In genomic region chr5:139406960-139407359, GRCh38 we compare ENCODE assay signal across 24 cellular contexts. TPM values are rescaled to one million over a fixed set of nuclear protein-coding genes. Genes with fewer than 3 reads are reported as not detected.
"Had no signal": no experiment of that assay in that cellular context is flagged by ENCODE, and none has a peak within 500 bp of the region (broad histone marks: within the 10 kb centered on the region; RNA-seq: fewer than 3 reads in every experiment).

No MANE protein-coding gene starts in this region.

- H2AFZ ChIP-seq: neural progenitor cell had no signal

- H3K4me2 ChIP-seq: neural progenitor cell had no signal

- H3K9ac ChIP-seq: neural progenitor cell had no signal

- H3K9me3 ChIP-seq: lower lobe of right lung, psoas muscle, stomach had no signal

- ATAC-seq: activated CD8-positive, alpha-beta memory T cell treated with anti-CD3 and anti-CD28 coated beads, Interleukin-2, amount 10 ng/mL, durations not matched to agents 7 days and 5 days; activated naive CD8-positive, alpha-beta T cell treated with anti-CD3 and anti-CD28 coated beads, Interleukin-2, amount 50 U/mL, for 24 hours; lower lobe of right lung; psoas muscle had no signal

- H3K27ac ChIP-seq: epithelial cell of prostate, lower lobe of right lung, neural progenitor cell, psoas muscle, stomach, WERI-Rb-1 had no signal

- H3K27ac Mint-ChIP-seq: activated CD4-positive, alpha-beta memory T cell treated with anti-CD3 and anti-CD28 coated beads, Interleukin-2, amount 10 ng/mL, durations not matched to agents 7 days and 5 days; activated naive CD8-positive, alpha-beta T cell treated with anti-CD3 and anti-CD28 coated beads, Interleukin-2, amount 50 U/mL, for 24 hours; endodermal cell; mesothelial cell of epicardium; neural progenitor cell had no signal

- DNase-seq: activated CD4-positive, alpha-beta memory T cell treated with anti-CD3 and anti-CD28 coated beads, Interleukin-2, amount 10 ng/mL, durations not matched to agents 7 days and 5 days; activated CD4-positive, alpha-beta T cell treated with anti-CD3 and anti-CD28 coated beads for 4 hours; activated CD8-positive, alpha-beta memory T cell treated with anti-CD3 and anti-CD28 coated beads, Interleukin-2, amount 10 ng/mL, durations not matched to agents 7 days and 5 days; activated naive CD4-positive, alpha-beta T cell treated with Interleukin-2 at 50 U/mL for 16 hours; activated naive CD8-positive, alpha-beta T cell treated with anti-CD3 and anti-CD28 coated beads, Interleukin-2, amount 50 U/mL, for 24 hours; anterior cingulate cortex; caudate nucleus; endodermal cell; foreskin melanocyte; hypothalamus; islet precursor cell; lower lobe of right lung; psoas muscle; stomach; trophoblast cell; WERI-Rb-1 had no signal

- H3K36me3 ChIP-seq: lower lobe of right lung, neural progenitor cell, WERI-Rb-1 had no signal

- H3K27me3 ChIP-seq: dorsolateral prefrontal cortex, neural progenitor cell, stomach had no signal

- H3K27me3 Mint-ChIP-seq: activated CD4-positive, alpha-beta memory T cell treated with anti-CD3 and anti-CD28 coated beads, Interleukin-2, amount 10 ng/mL, durations not matched to agents 7 days and 5 days; activated CD8-positive, alpha-beta memory T cell treated with anti-CD3 and anti-CD28 coated beads, Interleukin-2, amount 10 ng/mL, durations not matched to agents 7 days and 5 days; activated naive CD8-positive, alpha-beta T cell treated with anti-CD3 and anti-CD28 coated beads, Interleukin-2, amount 50 U/mL, for 24 hours had no signal

- H3K4me3 ChIP-seq: dorsolateral prefrontal cortex, lower lobe of right lung, neural progenitor cell, psoas muscle, stomach had no signal

- H3K36me3 Mint-ChIP-seq: brain, neural progenitor cell had no signal

- H3K4me3 Mint-ChIP-seq: activated CD4-positive, alpha-beta memory T cell treated with anti-CD3 and anti-CD28 coated beads, Interleukin-2, amount 10 ng/mL, durations not matched to agents 7 days and 5 days; activated CD8-positive, alpha-beta memory T cell treated with anti-CD3 and anti-CD28 coated beads, Interleukin-2, amount 10 ng/mL, durations not matched to agents 7 days and 5 days; activated naive CD8-positive, alpha-beta T cell treated with anti-CD3 and anti-CD28 coated beads, Interleukin-2, amount 50 U/mL, for 24 hours; brain; endodermal cell; mesothelial cell of epicardium; neural progenitor cell had no signal

- H3K9me3 Mint-ChIP-seq: activated CD4-positive, alpha-beta memory T cell treated with anti-CD3 and anti-CD28 coated beads, Interleukin-2, amount 10 ng/mL, durations not matched to agents 7 days and 5 days; activated naive CD8-positive, alpha-beta T cell treated with anti-CD3 and anti-CD28 coated beads, Interleukin-2, amount 50 U/mL, for 24 hours; brain; endodermal cell; mesothelial cell of epicardium; neural progenitor cell had no signal

RNA-seq across cellular contexts. Expression of gene MZB1, which starts 17.2 kb away (rescaled TPM):
- total RNA-seq: osteocyte, temporal lobe had no signal
- polyA plus RNA-seq: fibroblast of lung had no signal

RNA-seq across cellular contexts. Expression of gene SLC23A1, which starts 23.9 kb away (rescaled TPM):
- total RNA-seq: fibroblast of lung, mesothelial cell of epicardium, osteocyte, psoas muscle, temporal lobe had no signal
- polyA plus RNA-seq: fibroblast of lung, stomach had no signal
